In the genomic region with DNA sequence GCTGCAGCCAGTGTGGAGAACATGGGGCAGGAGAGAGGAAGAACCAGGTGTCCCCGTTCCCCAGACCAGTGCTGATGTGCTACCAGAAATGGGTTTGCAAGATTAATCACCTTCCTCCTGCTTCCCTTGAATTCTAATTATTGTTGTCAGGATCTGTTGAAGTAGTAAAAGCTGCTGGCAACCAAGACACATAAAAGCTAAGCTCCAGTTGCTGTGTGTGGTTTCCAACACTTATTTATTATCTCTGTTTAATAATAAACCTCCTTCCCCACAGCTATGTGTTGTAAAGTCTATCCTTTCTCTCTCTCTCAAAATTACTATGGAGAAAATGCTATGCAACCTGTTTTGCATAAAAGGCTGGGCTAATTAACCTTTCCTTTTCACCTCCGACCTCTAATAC, we compare ENCODE assay signal across 21 cellular contexts. TPM values are rescaled to one million over a fixed set of nuclear protein-coding genes. Genes with fewer than 3 reads are reported as not detected.
DNase-seq lines count a peak whose midpoint lies in the region; ATAC-seq and TF ChIP-seq lines count a peak whose summit lies in the region.
"Had no signal": no experiment of that assay in that cellular context is flagged by ENCODE, and none has a peak within 500 bp of the region (broad histone marks: within the 10 kb centered on the region; RNA-seq: fewer than 3 reads in every experiment).

No MANE protein-coding gene starts in this region.

- no peak overlapping the region for H3K4me3 ChIP-seq in right atrium auricular region
- no peak overlapping the region for H3K4me3 ChIP-seq in effector memory CD4-positive, alpha-beta T cell (ENCODE audit: insufficient read depth, low read depth, low read length, poor library complexity, severe bottlenecking)
- H3K4me3 ChIP-seq: PC-9 had no signal

- H3K36me3 ChIP-seq in right atrium auricular region: no peaks in the 10 kb centered on the region
- H3K36me3 ChIP-seq in effector memory CD4-positive, alpha-beta T cell (ENCODE audit: control insufficient read depth, insufficient read depth, low read length): no peaks in the 10 kb centered on the region

- H3K27me3 Mint-ChIP-seq in T-helper 17 cell: no peaks in the 10 kb centered on the region
- H3K27me3 Mint-ChIP-seq: CD4-positive, CD25-positive, alpha-beta regulatory T cell had no signal

- TF ChIP-seq CTCF in right atrium auricular region (IDR thresholded peaks at IDR 0.05): no peak

- intact Hi-C loops in cardiac septum (cut with DNase I): no loop called here

- peaks cover 16% of the 10 kb centered on the region for H3K4me1 Mint-ChIP-seq in T-helper 17 cell

- H3K4me1 ChIP-seq in right atrium auricular region: peaks cover 0 to 19% of the 10 kb centered on the region in 2 donors
- peaks cover 18% of the 10 kb centered on the region for H3K4me1 ChIP-seq in effector memory CD4-positive, alpha-beta T cell (ENCODE audit: control insufficient read depth, insufficient read depth, low read length, poor library complexity, severe bottlenecking)
- H3K4me1 ChIP-seq: Caco-2 had no signal

- ATAC-seq in HG03139 (IDR thresholded peaks at IDR 0.05; ENCODE audit: unreplicated experiment): peak; percentile 32
- ATAC-seq in T-helper 17 cell: no peak
- ATAC-seq: SK-N-SH treated with all-trans-retinoic acid at 6 μM for 48 hours had no signal

- H3K4me3 Mint-ChIP-seq in T-helper 17 cell: no peak overlapping the region
- H3K4me3 Mint-ChIP-seq: CD4-positive, CD25-positive, alpha-beta regulatory T cell; HFFc6 had no signal

- H3K36me3 Mint-ChIP-seq in T-helper 17 cell (ENCODE audit: low read depth): peaks cover 8% of the 10 kb centered on the region

- H3K27ac ChIP-seq in right atrium auricular region: peak overlapping the region; percentile 5 to 96
- H3K27ac ChIP-seq in effector memory CD4-positive, alpha-beta T cell (ENCODE audit: insufficient read depth, low read length, poor library complexity, severe bottlenecking): peak overlapping the region; percentile 36
- H3K27ac ChIP-seq: 22Rv1, HL-60, KMS-11, PC-9, RWPE1 had no signal

- no peaks in the 10 kb centered on the region for H3K9me3 ChIP-seq in right atrium auricular region
- H3K9me3 ChIP-seq in effector memory CD4-positive, alpha-beta T cell (ENCODE audit: control insufficient read depth, low read length): no peaks in the 10 kb centered on the region
- H3K9me3 ChIP-seq in T-helper 17 cell (ENCODE audit: control insufficient read depth, low read length, poor library complexity, severe bottlenecking): no peaks in the 10 kb centered on the region
- H3K9me3 ChIP-seq: Caco-2 had no signal

- H3K27me3 ChIP-seq in right atrium auricular region: no peaks in the 10 kb centered on the region
- no peaks in the 10 kb centered on the region for H3K27me3 ChIP-seq in effector memory CD4-positive, alpha-beta T cell (replicated peaks; ENCODE audit: control insufficient read depth, insufficient read depth, low read length, poor library complexity, severe bottlenecking)

- DNase-seq in right atrium auricular region (ENCODE audit: low spot score): no peak
- no peak for DNase-seq in cardiac septum (ENCODE audit: low spot score)
- DNase-seq in effector memory CD4-positive, alpha-beta T cell: no peak
- DNase-seq in NOMO-1 treated with dmso at 0.1 percent for 144 hours (lab: John Stamatoyannopoulos, UW; ENCODE audit: unreplicated experiment): no peak
- DNase-seq in activated CD4-positive, alpha-beta T cell treated with anti-CD3 and anti-CD28 coated beads, Interleukin-2, amount 50 U/mL, for 1 hour: no peak
- no peak for DNase-seq in T-helper 17 cell
- DNase-seq in activated CD4-positive, alpha-beta T cell treated with anti-CD3 and anti-CD28 coated beads for 4 hours: no peak
- DNase-seq: Caco-2; CD4-positive, CD25-positive, alpha-beta regulatory T cell; HFFc6; NCI-H1417; NCI-H1930; NCI-H226; PC-9; SIG-M5 had no signal

- H3K27ac Mint-ChIP-seq in T-helper 17 cell: no peak overlapping the region
- H3K27ac Mint-ChIP-seq: CD4-positive, CD25-positive, alpha-beta regulatory T cell; HFFc6 had no signal

RNA-seq across cellular contexts. Expression of gene RETREG1, which starts 2.3 kb away (rescaled TPM):
- 100 to 1,000 TPM; 102 to 180 TPM for total RNA-seq in right atrium auricular region
- total RNA-seq in cardiac septum: 105 TPM
- total RNA-seq in T-helper 17 cell: 10 to 100 TPM; 30.2 to 37.8 TPM
